ENCODE assay signal across 9 cellular contexts in the genomic region with DNA sequence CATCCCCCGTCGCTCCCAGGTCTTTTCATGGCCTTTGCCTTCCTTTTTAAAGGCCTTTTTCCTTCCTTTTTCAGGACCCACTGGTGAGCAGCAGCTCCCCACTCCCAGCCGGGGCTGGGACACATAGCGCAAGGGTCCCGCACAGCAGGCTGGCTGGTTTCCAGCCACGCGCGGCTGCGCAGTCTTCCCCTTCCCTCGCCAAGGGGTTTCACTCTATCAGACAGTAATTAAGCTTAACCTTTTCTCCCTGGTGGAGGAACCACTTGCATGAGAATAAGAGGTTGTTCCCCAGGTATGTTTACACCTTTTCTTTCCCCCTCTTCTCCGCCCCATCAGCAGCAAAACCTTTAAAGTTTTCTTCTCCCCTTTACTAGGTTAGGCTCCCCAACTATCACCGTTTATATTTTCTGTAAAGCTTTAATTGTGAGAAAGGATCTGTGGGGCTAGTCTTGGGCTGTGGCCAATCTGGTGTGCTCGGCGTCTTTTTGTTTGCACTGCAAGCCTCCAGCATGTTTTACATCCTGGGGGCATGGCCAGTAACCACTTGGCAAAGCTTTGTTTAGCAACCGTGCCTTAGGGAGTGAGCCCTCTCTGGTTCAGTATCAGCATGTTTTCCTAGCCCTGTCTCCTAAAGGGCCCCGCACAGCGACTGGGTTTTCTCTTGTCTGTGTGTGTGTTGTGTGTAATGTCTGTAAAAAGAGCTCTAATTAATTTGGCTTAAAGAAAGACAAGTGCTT.
DNase-seq lines count a peak whose midpoint lies in the region; TF ChIP-seq lines count a peak whose summit lies in the region.
"Had no signal": no experiment of that assay in that cellular context is flagged by ENCODE, and none has a peak within 500 bp of the region (broad histone marks: within the 10 kb centered on the region; RNA-seq: fewer than 3 reads in every experiment).

No MANE protein-coding gene starts in this region.

- peaks cover 6 to 13% of the 10 kb centered on the region in 2 experiments for H3K4me1 ChIP-seq in trophoblast cell (ENCODE audit: control insufficient read depth in 1 of 2, insufficient read depth in 2 of 2, low read length in 2 of 2)

- H3K27ac ChIP-seq in trophoblast cell (ENCODE audit: low read depth, low read length) = peak overlapping the region; percentile 50

- no peaks in the 10 kb centered on the region for H3K27me3 ChIP-seq in trophoblast cell (ENCODE audit: insufficient read depth, low read length)

- peak overlapping the region; percentile 84 for H2BK120ac ChIP-seq in trophoblast cell (ENCODE audit: insufficient read depth, low read length, poor library complexity)

- peak overlapping the region; percentile 49 for H3K4me2 ChIP-seq in trophoblast cell (ENCODE audit: low read length)

- H2AK5ac ChIP-seq in trophoblast cell (ENCODE audit: low read length) = no peak overlapping the region

- H3K14ac ChIP-seq in trophoblast cell (ENCODE audit: low read length) = peak overlapping the region; percentile 78

- H3K18ac ChIP-seq in trophoblast cell (ENCODE audit: low read length) = peak overlapping the region; percentile 60

- no peaks in the 10 kb centered on the region for H3K79me2 ChIP-seq in trophoblast cell (ENCODE audit: control insufficient read depth, insufficient read depth, low read length, poor library complexity)

- peak overlapping the region; percentile 37 for H3K4ac ChIP-seq in trophoblast cell (ENCODE audit: low read depth, low read length)

- H2AFZ ChIP-seq in trophoblast cell (ENCODE audit: insufficient read depth, low read length, poor library complexity) = peak overlapping the region; percentile 56

- H3K9ac ChIP-seq in trophoblast cell (ENCODE audit: low read length) = no peak overlapping the region

- H3K23ac ChIP-seq in trophoblast cell (ENCODE audit: low read length) = no peak overlapping the region

- no CpG with 5 or more reads among the region's 17 CpGs for WGBS in trophoblast cell (ENCODE audit: extremely low coverage, insufficient coverage, insufficient read length)

- peak overlapping the region; percentile 90 for H4K8ac ChIP-seq in trophoblast cell (ENCODE audit: low read depth, low read length)

- TF ChIP-seq CTCF in fibroblast of the aortic adventitia (IDR thresholded peaks at IDR 0.05; ENCODE audit: insufficient read depth, low read length) = no peak

- DNase-seq in EL = peak; percentile 41
- peak; percentile 88 for DNase-seq in NCI-H748 (lab: John Stamatoyannopoulos, UW; ENCODE audit: unreplicated experiment)
- DNase-seq in fibroblast of the aortic adventitia (ENCODE audit: low read depth) = peak; percentile 51
- DNase-seq in trophoblast cell = peak in 1 of 2 donors; percentile 9
- DNase-seq in NOMO-1 (lab: John Stamatoyannopoulos, UW; ENCODE audit: unreplicated experiment in 2 of 2) = no peak
- no peak for DNase-seq in pons (ENCODE audit: low spot score)
- DNase-seq in activated CD8-positive, alpha-beta memory T cell treated with anti-CD3 and anti-CD28 coated beads for 24 hours = no peak
- DNase-seq in hippocampal formation (lab: John Stamatoyannopoulos, UW) = no peak
- DNase-seq: activated B cell treated with CpG ODN at 0.5 μM for 24 hours had no signal

- no peaks in the 10 kb centered on the region for H3K9me3 ChIP-seq in trophoblast cell (ENCODE audit: insufficient read depth, low read depth, low read length)

- peak overlapping the region; percentile 80 for H4K12ac ChIP-seq in trophoblast cell (ENCODE audit: low read depth, low read length)

- peaks cover 7% of the 10 kb centered on the region for H3K79me1 ChIP-seq in trophoblast cell (ENCODE audit: low read length)

- peak overlapping the region; percentile 66 for H4K91ac ChIP-seq in trophoblast cell (ENCODE audit: low read depth, low read length)

- peak overlapping the region; percentile 84 for H2BK12ac ChIP-seq in trophoblast cell (ENCODE audit: low read length)

- H3K36me3 ChIP-seq in trophoblast cell (ENCODE audit: control insufficient read depth in 1 of 2, insufficient read depth in 2 of 2, low read length in 2 of 2) = no peaks in the 10 kb centered on the region

- peak overlapping the region; percentile 74 for H2BK5ac ChIP-seq in trophoblast cell (ENCODE audit: low read depth, low read length, poor library complexity)

- H3K4me3 ChIP-seq in fibroblast of the aortic adventitia (ENCODE audit: low read depth, low read length) (peak overlapping the region; percentile 45), trophoblast cell (ENCODE audit: low read depth, low read length) (no peak overlapping the region)

Comparison
In these comparisons a context has a peak if more than half of its experiments do, and no peak if none do; other contexts are left out.
1. DNase-seq: peak in EL (single experiment), NCI-H748 (single experiment) and fibroblast of the aortic adventitia (single experiment); none in NOMO-1 (0 of 2), pons (single experiment), activated CD8-positive, alpha-beta memory T cell treated with anti-CD3 and anti-CD28 coated beads for 24 hours (single experiment) and hippocampal formation (0 of 2).